Comparison of ENCODE assay signal across 17 cellular contexts in genomic region chr6:7912736-7913517, GRCh38. TPM values are rescaled to one million over a fixed set of nuclear protein-coding genes. Genes with fewer than 3 reads are reported as not detected.
DNase-seq lines count a peak whose midpoint lies in the region; ATAC-seq, FAIRE-seq and TF ChIP-seq lines count a peak whose summit lies in the region.
"Had no signal": no experiment of that assay in that cellular context is flagged by ENCODE, and none has a peak within 500 bp of the region (broad histone marks: within the 10 kb centered on the region; RNA-seq: fewer than 3 reads in every experiment).

No MANE protein-coding gene starts in this region.

- intact Hi-C loops in OCI-LY7 (cut with micrococcal nuclease; ENCODE audit: unreplicated experiment) = loop anchor here (10.0 kb wide), 1 partner anchor 1328 kb away; the partner anchor contains the start of gene LY86
- intact Hi-C loops in K562 (cut with micrococcal nuclease) = loop anchor here (5.0 kb wide), 2 partner anchors 64 to 149 kb away; partner anchors contain the start of gene BLOC1S5

- TF ChIP-seq POLR2A in K562 (conservative IDR thresholded peaks at IDR 0.05) = no peak

- BruUV-seq in OCI-LY7 (replicated peaks; lab: Mats Ljungman, UMichigan) = no TSS peak
- no TSS peak for BruUV-seq in K562 (replicated peaks; lab: Mats Ljungman, UMichigan)

- H3K4me3 ChIP-seq in KMS-11 (IDR thresholded peaks at IDR 0.05; ENCODE audit: insufficient read depth, low read depth, low read length) = no peak overlapping the region
- H3K4me3 ChIP-seq in OCI-LY7 (ENCODE audit: low read depth, low read length, poor library complexity, severe bottlenecking) = peak overlapping the region; percentile 70
- H3K4me3 ChIP-seq in K562 = no peak overlapping the region
- H3K4me3 ChIP-seq in neural progenitor cell = no peak overlapping the region
- H3K4me3 ChIP-seq in H7 (ENCODE audit: insufficient read depth, low read depth, low read length) = no peak overlapping the region
- H3K4me3 ChIP-seq: GM12878 had no signal

- FAIRE-seq in K562 (lab: Jason Lieb, UNC) = peak; percentile 54
- FAIRE-seq: GM12878 had no signal

- peaks cover 11% of the 10 kb centered on the region; the same call in 1 of the 2 replicates for H3K9me3 ChIP-seq in OCI-LY7 (ENCODE audit: low read length)
- H3K9me3 ChIP-seq in K562 (replicated peaks; ENCODE audit: control insufficient read depth, insufficient read depth, low read depth, low read length) = no peaks in the 10 kb centered on the region
- no peaks in the 10 kb centered on the region for H3K9me3 ChIP-seq in neural progenitor cell (ENCODE audit: low read depth)

- peak; percentile 66 for TF ChIP-seq EP300 in K562 (IDR thresholded peaks at IDR 0.05; ENCODE audit: low read length)

- peak overlapping the region; percentile 73 for H3K27ac ChIP-seq in KMS-11
- peak overlapping the region; percentile 96 for H3K27ac ChIP-seq in OCI-LY7 (ENCODE audit: low read depth, low read length, poor library complexity, severe bottlenecking)
- no peak overlapping the region for H3K27ac ChIP-seq in K562 (ENCODE audit: extremely low read depth, low read depth, low read length)
- no peak overlapping the region for H3K27ac ChIP-seq in neural progenitor cell

- H3K9ac ChIP-seq in KMS-11 (peak overlapping the region; percentile 7; the same call in 1 of the 2 replicates), K562 (ENCODE audit: insufficient read depth in 1 of 2, low read depth in 2 of 2, low read length in 2 of 2) (peak overlapping the region in 1 of 2 experiments; percentile 38; a peak in 1 of 4 replicates), neural progenitor cell (no peak overlapping the region)

- H3K9me2 ChIP-seq in OCI-LY7 (ENCODE audit: insufficient read depth, low read length) = no peaks in the 10 kb centered on the region

- H3K9me1 ChIP-seq in K562 (ENCODE audit: control insufficient read depth, insufficient read depth, low read length) = no peaks in the 10 kb centered on the region

- POLR2A ChIA-PET in OCI-LY7 (lab: Charles Lee) (interaction anchor here (0.8 to 7.4 kb wide), 13 partner anchors 10 to 508 kb away, joined by 3 to 58 read pairs (median 4); no protein-coding TSS in a partner anchor), K562 (lab: Yijun Ruan, JAX) (interaction anchor here (4.5 kb wide), 1 partner anchor 13 kb away, joined by 29 read pairs; no protein-coding TSS in a partner anchor), GM10248 (lab: Yijun Ruan, JAX) (no interaction called here)

- H3K36me3 Mint-ChIP-seq in neural progenitor cell = no peaks in the 10 kb centered on the region
- H3K36me3 Mint-ChIP-seq: CD4-positive, CD25-positive, alpha-beta regulatory T cell had no signal

- TF ChIP-seq RAD21 in K562 (CRISPR knock-in tag; conservative IDR thresholded peaks at IDR 0.05 in 1 of 2, IDR thresholded peaks at IDR 0.05 in 1 of 2) = no peak

- H2AFZ ChIP-seq in KMS-11 (ENCODE audit: low read depth) (no peak overlapping the region; the same call in 1 of the 2 replicates), OCI-LY7 (ENCODE audit: low read length) (peak overlapping the region; percentile 67), K562 (ENCODE audit: low read depth, low read length) (0 out of 2 replicates have a peak overlapping the region, but pooled peaks have one; percentile 9), neural progenitor cell (replicated peaks) (no peak overlapping the region)

- peak overlapping the region; percentile 88; the same call in 1 of the 2 replicates for H3K4me2 ChIP-seq in KMS-11
- peak overlapping the region; percentile 98 for H3K4me2 ChIP-seq in OCI-LY7 (ENCODE audit: low read length)
- H3K4me2 ChIP-seq in K562 (ENCODE audit: insufficient read depth, low read length) = 0 out of 2 replicates have a peak overlapping the region, but pooled peaks have one; percentile 9
- peak overlapping the region; percentile 57 for H3K4me2 ChIP-seq in neural progenitor cell

- H3K36me3 ChIP-seq in KMS-11 (ENCODE audit: insufficient read depth) = peaks cover 14% of the 10 kb centered on the region; the same call in 1 of the 2 replicates
- peaks cover 25% of the 10 kb centered on the region for H3K36me3 ChIP-seq in OCI-LY7 (ENCODE audit: insufficient read depth, low read length)
- H3K36me3 ChIP-seq in K562 (ENCODE audit: control insufficient read depth, insufficient read depth, low read length) = peaks cover 7% of the 10 kb centered on the region; the same call in 1 of the 3 replicates
- H3K36me3 ChIP-seq in neural progenitor cell = no peaks in the 10 kb centered on the region
- no peaks in the 10 kb centered on the region for H3K36me3 ChIP-seq in H7 (replicated peaks; ENCODE audit: control insufficient read depth, insufficient read depth, low read length)

- WGBS in K562 (ENCODE audit: insufficient coverage, low coverage, missing lambda C conversion rate) = under 1% methylated on average over 8 of the region's 8 CpGs

- peaks cover 26% of the 10 kb centered on the region for H3F3A ChIP-seq in neural progenitor cell (ENCODE audit: low read depth)

- peak; percentile 54 for DNase-seq in OCI-LY7 (ENCODE audit: low spot score)
- peak; percentile 48 to 77 (median 63) for DNase-seq in K562 (ENCODE audit: extremely low read depth in 1 of 4, low spot score in 3 of 4)
- DNase-seq in neural progenitor cell (ENCODE audit: low spot score) = peak; percentile 39
- no peak for DNase-seq in H7
- DNase-seq in GM10248 (ENCODE audit: extremely low spot score) = no peak
- DNase-seq in GM20000 (ENCODE audit: low spot score) = no peak
- DNase-seq: CD4-positive, CD25-positive, alpha-beta regulatory T cell; COR-L47; DMS79; H9; IMR-90; Kasumi-1; NCI-H1436; NCI-H187 treated with DMSO at 0.1 percent for 48 hours; Right ventricle myocardium superior had no signal

- H3K27me3 ChIP-seq in KMS-11 (ENCODE audit: insufficient read depth, low read depth) (no peaks in the 10 kb centered on the region), K562 (ENCODE audit: control insufficient read depth in 2 of 2, insufficient read depth in 2 of 2, low read length in 2 of 2) (peaks cover 15 to 35% of the 10 kb centered on the region in 2 experiments; a peak in 4 of 5 replicates), neural progenitor cell (peaks cover 35% of the 10 kb centered on the region), H7 (ENCODE audit: control insufficient read depth, insufficient read depth, low read length) (peaks cover 14% of the 10 kb centered on the region)

- no peak for TF ChIP-seq CTCF in KMS-11 (conservative IDR thresholded peaks at IDR 0.05; ENCODE audit: low read depth, low read length)
- no peak for TF ChIP-seq CTCF in OCI-LY7 (conservative IDR thresholded peaks at IDR 0.05; ENCODE audit: low read length)
- TF ChIP-seq CTCF in K562 (IDR thresholded peaks at IDR 0.05 in 2 of 3, conservative IDR thresholded peaks at IDR 0.05 in 1 of 3; ENCODE audit: insufficient read depth in 2 of 3, low read depth in 1 of 3, low read length in 3 of 3) = no peak
- no peak for TF ChIP-seq CTCF in neural progenitor cell (IDR thresholded peaks at IDR 0.05)
- TF ChIP-seq CTCF in GM10248 (IDR thresholded peaks at IDR 0.05; ENCODE audit: control extremely low read depth, extremely low read depth, low read depth, missing control alignments) = no peak
- TF ChIP-seq CTCF in GM20000 (IDR thresholded peaks at IDR 0.05; ENCODE audit: extremely low read depth, missing control alignments) = no peak

- H3K4me3 Mint-ChIP-seq in neural progenitor cell = no peak overlapping the region
- H3K4me3 Mint-ChIP-seq: CD4-positive, CD25-positive, alpha-beta regulatory T cell; H9 had no signal

- no peaks in the 10 kb centered on the region for H4K20me1 ChIP-seq in KMS-11 (ENCODE audit: insufficient read depth)
- no peaks in the 10 kb centered on the region for H4K20me1 ChIP-seq in OCI-LY7 (ENCODE audit: insufficient read depth, low read length)
- H4K20me1 ChIP-seq in K562 (replicated peaks; ENCODE audit: control insufficient read depth, insufficient read depth, low read length) = peaks cover 5% of the 10 kb centered on the region
- peaks cover 11% of the 10 kb centered on the region for H4K20me1 ChIP-seq in neural progenitor cell (ENCODE audit: low read depth)

- H3K9me3 Mint-ChIP-seq in neural progenitor cell = no peaks in the 10 kb centered on the region
- H3K9me3 Mint-ChIP-seq: CD4-positive, CD25-positive, alpha-beta regulatory T cell; H9 had no signal

- peak; percentile 5 for ATAC-seq in K562
- ATAC-seq: GM12878 had no signal

- in situ Hi-C loops in K562 (cut with MboI) = no loop called here

- H3K27ac Mint-ChIP-seq in neural progenitor cell = no peak overlapping the region
- H3K27ac Mint-ChIP-seq: CD4-positive, CD25-positive, alpha-beta regulatory T cell; H9 had no signal

- H3K27me3 Mint-ChIP-seq in neural progenitor cell (ENCODE audit: insufficient read depth, low read depth) = peaks cover 3% of the 10 kb centered on the region
- H3K27me3 Mint-ChIP-seq: CD4-positive, CD25-positive, alpha-beta regulatory T cell had no signal

- CTCF ChIA-PET in OCI-LY7 (lab: Charles Lee; ENCODE audit: unreplicated experiment) (interaction anchor here (1.8 kb wide), 1 partner anchor 9 kb away, joined by 4 read pairs; no protein-coding TSS in a partner anchor), K562 (lab: Yijun Ruan, JAX; ENCODE audit: low intra/inter-chr PET ratio) (no interaction called here), GM10248 (lab: Yijun Ruan, JAX) (interaction anchor here (0.8 to 2.4 kb wide), 5 partner anchors 13 to 52 kb away, joined by 3 to 6 read pairs (median 4); no protein-coding TSS in a partner anchor)

- peaks cover 69% of the 10 kb centered on the region for H3K4me1 ChIP-seq in KMS-11 (ENCODE audit: low read depth, poor library complexity, severe bottlenecking)
- H3K4me1 ChIP-seq in OCI-LY7 (ENCODE audit: insufficient read depth, low read length, poor library complexity, severe bottlenecking) = peaks cover 82% of the 10 kb centered on the region
- H3K4me1 ChIP-seq in K562 (replicated peaks in 1 of 2; ENCODE audit: control insufficient read depth in 2 of 2, insufficient read depth in 2 of 2, low read length in 2 of 2) = peaks cover 19 to 49% of the 10 kb centered on the region in 2 experiments
- H3K4me1 ChIP-seq in neural progenitor cell = peaks cover 32% of the 10 kb centered on the region

- H3K4me1 Mint-ChIP-seq in neural progenitor cell = peaks cover 11% of the 10 kb centered on the region

- peaks cover 33% of the 10 kb centered on the region for H3K79me2 ChIP-seq in KMS-11 (ENCODE audit: insufficient read depth, low read depth)
- H3K79me2 ChIP-seq in OCI-LY7 (ENCODE audit: insufficient read depth, low read depth, low read length) = peaks cover 24% of the 10 kb centered on the region
- H3K79me2 ChIP-seq in K562 (ENCODE audit: control insufficient read depth, insufficient read depth, low read length) = peaks cover 23% of the 10 kb centered on the region
- H3K79me2 ChIP-seq in neural progenitor cell (ENCODE audit: low read depth) = peaks cover 22% of the 10 kb centered on the region

RNA-seq across cellular contexts. Expression of gene TXNDC5, which starts 2.3 kb away (rescaled TPM):
- total RNA-seq in OCI-LY7 (2014; rRNA removed; shearing (Covaris generic)) = 280 and 319 TPM in 2 replicates
- 312 and 363 TPM in 2 replicates for total RNA-seq in OCI-LY7 (2022)
- total RNA-seq in K562 (2011; cell fraction: chromatin; rRNA removed; ENCODE audit: low replicate concordance) = 113 and 119 TPM in 2 replicates
- 126 TPM in 2 replicates for total RNA-seq in K562 (2011; cell fraction: nucleolus; rRNA removed)
- 204 and 291 TPM in 2 replicates for total RNA-seq in K562 (2011; cell fraction: nucleoplasm; rRNA removed)
- total RNA-seq in K562 (2014; rRNA removed) = 136 and 163 TPM in 2 replicates
- 133 and 142 TPM in 2 replicates for total RNA-seq in K562 (2014; rRNA removed; fragmentation: Illumina TruSeq; extraction: Trizol)
- 145 and 151 TPM in 2 replicates for total RNA-seq in K562 (2015; rRNA removed; fragmentation: Illumina TruSeq; extraction: Trizol)
- 137 and 139 TPM in 2 replicates for total RNA-seq in K562 (2021)
- polyA plus RNA-seq in K562 (2011; rRNA removed) = 148 and 164 TPM in 2 replicates
- polyA plus RNA-seq in K562 (2011; cell fraction: cytosol; rRNA removed) = 93.6 and 158 TPM in 2 replicates
- polyA plus RNA-seq in K562 (2011; cell fraction: nucleus; rRNA removed) = 77.6 and 108 TPM in 2 replicates
- 111 and 153 TPM in 2 replicates for polyA plus RNA-seq in K562 (2012)
- 146 and 156 TPM in 2 replicates for polyA plus RNA-seq in K562 (2014; fragmentation: Illumina TruSeq; extraction: Trizol)
- polyA plus RNA-seq in K562 (2014; fragmentation: Nextera tagmentation; extraction: Ambion mirVana) = 10 to 100 TPM; 33.9 to 44.0 TPM
- 101 and 125 TPM in 2 replicates for polyA plus RNA-seq in K562 (2014; rRNA removed)
- polyA minus RNA-seq in K562 (2011; rRNA and poly(A)+ RNA removed) = 135 and 149 TPM in 2 replicates
- 72.4 and 78.1 TPM in 2 replicates for polyA minus RNA-seq in K562 (2011; cell fraction: cytosol; rRNA and poly(A)+ RNA removed)
- polyA minus RNA-seq in K562 (2011; cell fraction: nucleus; rRNA and poly(A)+ RNA removed) = 27.7 and 54.0 TPM in 2 replicates
- 155 TPM in 2 replicates for total RNA-seq in neural progenitor cell (ENCODE audit: low replicate concordance)
- 179 and 194 TPM in 2 replicates for total RNA-seq in H7 (2014; rRNA removed; shearing (Covaris generic))

Comparison
In these comparisons a context has a peak if more than half of its experiments do, and no peak if none do; other contexts are left out.
1. H2AFZ ChIP-seq: peak in OCI-LY7 (single experiment) and K562 (single experiment); none in KMS-11 (single experiment) and neural progenitor cell (single experiment).
2. H3K27ac ChIP-seq: peak in KMS-11 (single experiment) and OCI-LY7 (single experiment); none in K562 (single experiment) and neural progenitor cell (single experiment).
3. H3K4me2 ChIP-seq: peak in every context shown above with its lines; median percentile 98 in OCI-LY7; 88 in KMS-11; 57 in neural progenitor cell; 9 in K562.
4. DNase-seq: peak in OCI-LY7 (single experiment), K562 (4 of 4) and neural progenitor cell (single experiment); none in H7 (single experiment), GM10248 (single experiment) and GM20000 (single experiment).